ENCODE assay signal across 20 cellular contexts in the genomic region with DNA sequence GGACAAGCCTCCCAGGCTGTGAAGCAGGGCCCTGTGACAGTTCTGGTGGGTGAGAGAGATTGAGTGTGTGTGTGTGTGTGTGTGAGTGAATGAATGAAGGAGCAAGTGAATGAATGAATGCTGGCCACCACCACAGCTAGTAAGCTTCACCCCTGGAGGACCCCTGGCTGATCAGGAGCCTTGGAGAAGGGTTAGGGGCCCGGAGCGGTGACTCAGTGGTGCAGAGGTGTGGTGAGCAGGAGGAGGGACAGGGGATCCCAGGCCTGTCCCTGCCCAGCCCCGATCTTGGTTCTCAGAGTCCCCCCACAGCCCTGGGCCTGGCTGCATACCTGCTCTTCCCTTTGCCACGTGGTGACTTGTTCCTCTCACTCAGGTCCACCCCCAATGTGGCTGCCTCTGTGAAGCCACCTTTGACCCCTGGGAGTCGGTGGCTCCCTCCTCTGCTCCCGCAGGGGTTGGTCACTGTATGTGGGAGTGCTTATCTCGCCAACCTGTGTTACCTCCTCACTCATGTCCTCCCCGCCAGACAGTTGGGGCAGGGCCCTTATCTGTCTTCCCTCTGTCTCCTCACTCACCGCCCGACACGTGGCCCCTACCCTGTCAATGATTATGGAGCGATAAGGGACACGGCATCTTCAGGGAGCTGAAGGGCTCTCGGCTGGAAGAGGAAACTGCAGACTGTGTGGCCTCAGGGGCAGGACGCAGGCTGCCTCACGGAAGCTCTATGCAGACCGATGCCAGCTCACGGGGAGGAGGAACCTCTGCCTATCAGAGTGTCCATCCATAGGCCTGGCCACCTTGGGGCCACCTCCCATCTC.
A peak's percentile ranks its signal among the peaks of the same experiment; 100 is the strongest.
DNase-seq lines count a peak whose midpoint lies in the region; ATAC-seq, FAIRE-seq and TF ChIP-seq lines count a peak whose summit lies in the region.
"Had no signal": no experiment of that assay in that cellular context is flagged by ENCODE, and none has a peak within 500 bp of the region (broad histone marks: within the 10 kb centered on the region; RNA-seq: fewer than 3 reads in every experiment).

No MANE protein-coding gene starts in this region.

- H3K4me3 ChIP-seq in GM23338 (no peak overlapping the region), brain microvascular endothelial cell (ENCODE audit: low read depth, low read length) (no peak overlapping the region)
- H3K4me3 ChIP-seq: cardiac muscle cell, smooth muscle cell had no signal

- H3K4me2 ChIP-seq in GM23338 = no peak overlapping the region
- H3K4me2 ChIP-seq: smooth muscle cell had no signal

- no peaks in the 10 kb centered on the region for H3K9me2 ChIP-seq in GM23338 (ENCODE audit: insufficient read depth)

- H3K9me3 Mint-ChIP-seq in GM23338 (no peaks in the 10 kb centered on the region), progenitor cell of endocrine pancreas (ENCODE audit: low read depth) (no peaks in the 10 kb centered on the region)
- H3K9me3 Mint-ChIP-seq: activated CD4-positive, alpha-beta T cell treated with anti-CD3 and anti-CD28 coated beads, Interleukin-2, amount 10 ng/mL, durations not matched to agents 24 days and 14 days; activated naive CD8-positive, alpha-beta T cell treated with anti-CD3 and anti-CD28 coated beads, Interleukin-2, amount 10 ng/mL, durations not matched to agents 7 days and 5 days; stimulated activated naive B cell treated with anti-CD40 and anti-IgM and Interleukin-4, amounts not matched to agents 10 μg/mL and 1 μg/mL and 100 μg/mL, for 72 hours had no signal

- in situ Hi-C loops in brain microvascular endothelial cell (cut with HindIII; ENCODE audit: low pct_ligation_motif_present, low sequenced_read_pairs) = no loop called here

- FAIRE-seq in HTR-8/SVneo (lab: Jason Lieb, UNC) = no peak

- H3K27ac ChIP-seq in GM23338 (ENCODE audit: low read depth) (no peak overlapping the region), RWPE1 (peak overlapping the region; percentile 83), brain microvascular endothelial cell (no peak overlapping the region)
- H3K27ac ChIP-seq: cardiac muscle cell had no signal

- peak overlapping the region; percentile 54; the same call in 1 of the 2 replicates for H3K27ac Mint-ChIP-seq in GM23338
- H3K27ac Mint-ChIP-seq in progenitor cell of endocrine pancreas = peak overlapping the region; percentile 73
- H3K27ac Mint-ChIP-seq: activated CD4-positive, alpha-beta T cell treated with anti-CD3 and anti-CD28 coated beads, Interleukin-2, amount 10 ng/mL, durations not matched to agents 24 days and 14 days; activated naive CD8-positive, alpha-beta T cell treated with anti-CD3 and anti-CD28 coated beads, Interleukin-2, amount 10 ng/mL, durations not matched to agents 7 days and 5 days; stimulated activated naive B cell treated with anti-CD40 and anti-IgM and Interleukin-4, amounts not matched to agents 10 μg/mL and 1 μg/mL and 100 μg/mL, for 72 hours had no signal

- POLR2A ChIA-PET in RWPE1 (lab: Yijun Ruan, JAX; ENCODE audit: low non-redundant PET) = no interaction called here

- TF ChIP-seq CTCF in GM23338 (conservative IDR thresholded peaks at IDR 0.05; ENCODE audit: low read depth in 2 of 2) (no peak), RWPE1 (conservative IDR thresholded peaks at IDR 0.05; ENCODE audit: low read depth) (no peak), progenitor cell of endocrine pancreas (IDR thresholded peaks at IDR 0.05; ENCODE audit: unreplicated experiment) (no peak), brain microvascular endothelial cell (IDR thresholded peaks at IDR 0.05; ENCODE audit: low read depth, low read length, missing control alignments) (no peak)

- H3K4me1 Mint-ChIP-seq in GM23338 (no peaks in the 10 kb centered on the region), progenitor cell of endocrine pancreas (ENCODE audit: low read depth) (peaks cover 15% of the 10 kb centered on the region)
- H3K4me1 Mint-ChIP-seq: stimulated activated naive B cell treated with anti-CD40 and anti-IgM and Interleukin-4, amounts not matched to agents 10 μg/mL and 1 μg/mL and 100 μg/mL, for 72 hours had no signal

- no peaks in the 10 kb centered on the region for H3K79me2 ChIP-seq in GM23338 (replicated peaks; ENCODE audit: insufficient read depth)

- no peaks in the 10 kb centered on the region for H3K36me3 Mint-ChIP-seq in GM23338 (ENCODE audit: low read depth)
- H3K36me3 Mint-ChIP-seq in progenitor cell of endocrine pancreas (ENCODE audit: insufficient read depth) = no peaks in the 10 kb centered on the region
- H3K36me3 Mint-ChIP-seq: activated naive CD8-positive, alpha-beta T cell treated with anti-CD3 and anti-CD28 coated beads, Interleukin-2, amount 10 ng/mL, durations not matched to agents 7 days and 5 days had no signal

- no peaks in the 10 kb centered on the region for H3K4me1 ChIP-seq in GM23338 (ENCODE audit: insufficient read depth)

- ATAC-seq in GM23338 = no peak
- ATAC-seq: stimulated activated naive B cell treated with anti-CD40 and anti-IgM and Interleukin-4, amounts not matched to agents 10 μg/mL and 1 μg/mL and 100 μg/mL, for 72 hours had no signal

- H2AFZ ChIP-seq in GM23338 = no peak overlapping the region

- H3K4me3 Mint-ChIP-seq in GM23338 (no peak overlapping the region), progenitor cell of endocrine pancreas (ENCODE audit: low read depth) (no peak overlapping the region)
- H3K4me3 Mint-ChIP-seq: activated CD4-positive, alpha-beta T cell treated with anti-CD3 and anti-CD28 coated beads, Interleukin-2, amount 10 ng/mL, durations not matched to agents 24 days and 14 days; activated naive CD8-positive, alpha-beta T cell treated with anti-CD3 and anti-CD28 coated beads, Interleukin-2, amount 10 ng/mL, durations not matched to agents 7 days and 5 days; stimulated activated naive B cell treated with anti-CD40 and anti-IgM and Interleukin-4, amounts not matched to agents 10 μg/mL and 1 μg/mL and 100 μg/mL, for 72 hours had no signal

- CTCF ChIA-PET in RWPE1 (lab: Yijun Ruan, JAX) = no interaction called here

- H3K27me3 ChIP-seq in GM23338 (ENCODE audit: insufficient read depth) = no peaks in the 10 kb centered on the region
- no peaks in the 10 kb centered on the region for H3K27me3 ChIP-seq in brain microvascular endothelial cell (replicated peaks)

- H4K20me1 ChIP-seq in GM23338 (replicated peaks; ENCODE audit: insufficient read depth) = no peaks in the 10 kb centered on the region

- peaks cover 12% of the 10 kb centered on the region for H3K27me3 Mint-ChIP-seq in GM23338 (ENCODE audit: insufficient read depth, low read depth, poor library complexity)
- peaks cover 77% of the 10 kb centered on the region for H3K27me3 Mint-ChIP-seq in progenitor cell of endocrine pancreas
- H3K27me3 Mint-ChIP-seq: activated CD4-positive, alpha-beta T cell treated with anti-CD3 and anti-CD28 coated beads, Interleukin-2, amount 10 ng/mL, durations not matched to agents 24 days and 14 days had no signal

- DNase-seq in GM23338 (ENCODE audit: low spot score) (no peak), RWPE1 (ENCODE audit: low spot score) (no peak), inferior parietal cortex (ENCODE audit: extremely low spot score) (peak; percentile 68), progenitor cell of endocrine pancreas (ENCODE audit: low spot score, unreplicated experiment) (no peak), retina (no peak), HTR-8/SVneo (ENCODE audit: insufficient read length, low spot score) (no peak), brain microvascular endothelial cell (no peak), GM19238 (ENCODE audit: insufficient read length, low spot score) (no peak)
- DNase-seq: activated CD4-positive, alpha-beta T cell treated with anti-CD3 and anti-CD28 coated beads, Interleukin-2, amount 10 ng/mL, durations not matched to agents 24 days and 14 days; activated naive CD8-positive, alpha-beta T cell treated with anti-CD3 and anti-CD28 coated beads, Interleukin-2, amount 10 ng/mL, durations not matched to agents 7 days and 5 days; activated T-cell treated with anti-CD3 and anti-CD28 coated beads, Interleukin-2, amount 50 U/mL, for 1 hour; AML-193; DMS79 treated with DMSO at 0.1 percent for 48 hours; effector memory CD4-positive, alpha-beta T cell; foreskin fibroblast; NCI-H2107; stimulated activated naive B cell treated with anti-CD40 and anti-IgM and Interleukin-4, amounts not matched to agents 10 μg/mL and 1 μg/mL and 100 μg/mL, for 72 hours; T-helper 2 cell had no signal

- H3F3A ChIP-seq in GM23338 (replicated peaks; ENCODE audit: low read depth) = no peaks in the 10 kb centered on the region

- H3K36me3 ChIP-seq in GM23338 (ENCODE audit: insufficient read depth) = no peaks in the 10 kb centered on the region
- no peaks in the 10 kb centered on the region for H3K36me3 ChIP-seq in brain microvascular endothelial cell (replicated peaks)
- H3K36me3 ChIP-seq: cardiac muscle cell had no signal

TF ChIP-seq in GM23338, 12 proteins besides CTCF, POLR2A, EP300 and RAD21:
- TF ChIP-seq ZNF114 (CRISPR knock-in tag; IDR thresholded peaks at IDR 0.05) (no peak), JUNB (IDR thresholded peaks at IDR 0.05; ENCODE audit: unreplicated experiment) (no peak)
